35 cellular contexts compared by ENCODE assay signal in the genomic region with DNA sequence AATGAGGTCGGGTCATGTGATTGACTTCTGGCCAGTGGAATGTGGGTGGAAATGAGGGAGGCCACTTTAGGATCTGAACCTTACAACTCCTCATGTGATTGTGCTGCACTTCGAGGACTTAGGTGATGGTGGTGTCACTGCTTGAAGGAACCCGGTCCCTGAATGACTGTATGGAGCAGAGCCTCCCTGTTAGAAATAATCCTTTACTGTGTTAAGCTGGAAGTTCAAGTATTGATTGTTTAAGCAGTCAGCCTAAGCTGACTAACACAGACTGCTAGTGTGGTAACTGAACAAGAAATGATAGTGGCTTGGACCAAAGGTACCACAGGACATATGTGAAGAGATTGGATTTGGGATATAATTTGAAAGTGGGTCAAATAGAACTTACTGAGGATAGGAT.
"Had no signal": no experiment of that assay in that cellular context is flagged by ENCODE, and none has a peak within 500 bp of the region (broad histone marks: within the 10 kb centered on the region; RNA-seq: fewer than 3 reads in every experiment).

No MANE protein-coding gene starts in this region.

- H3K9me3 ChIP-seq: SJCRH30, SK-N-SH had no signal

- DNase-seq: activated CD4-positive, alpha-beta memory T cell treated with anti-CD3 and anti-CD28 coated beads, Interleukin-2, amount 10 ng/mL, durations not matched to agents 7 days and 5 days; activated CD4-positive, alpha-beta T cell treated with anti-CD3 and anti-CD28 coated beads for 1 hour; activated CD4-positive, alpha-beta T cell treated with anti-CD3 and anti-CD28 coated beads for 48 hours; activated CD4-positive, CD25-positive, alpha-beta regulatory T cell; activated CD8-positive, alpha-beta memory T cell treated with anti-CD3 and anti-CD28 coated beads for 24 hours; activated CD8-positive, alpha-beta memory T cell treated with anti-CD3 and anti-CD28 coated beads, Interleukin-2, amount 10 ng/mL, durations not matched to agents 7 days and 5 days; activated CD8-positive, alpha-beta memory T cell treated with anti-CD3 and anti-CD28 coated beads, Interleukin-2, amount 50 U/mL, for 48 hours; activated effector memory CD4-positive, alpha-beta T cell treated with anti-CD3 and anti-CD28 coated beads, Interleukin-2, amount 50 U/mL, for 16 hours; activated naive CD4-positive, alpha-beta T cell; activated naive CD4-positive, alpha-beta T cell treated with anti-CD3 and anti-CD28 coated beads, Interleukin-2, amount 50 U/mL, for 16 hours; activated naive CD8-positive, alpha-beta T cell treated with anti-CD3 and anti-CD28 coated beads for 36 hours; activated T-cell treated with anti-CD3 and anti-CD28 coated beads, Interleukin-2, amount 50 U/mL, for 48 hours; amniotic stem cell; aorta; brain microvascular endothelial cell; NCI-H1092 treated with DMSO at 0.1 percent for 48 hours; NCI-H1417; NCI-H146; NCI-H187; NCI-H2029 treated with DMSO at 0.1 percent for 48 hours; NCI-H2107; NCI-H2171; NCI-H510A treated with DMSO at 0.1 percent for 48 hours; NCI-H526 treated with DMSO at 0.1 percent for 48 hours; NCI-H774; SHP77; SJCRH30; SK-N-SH; T-helper 1 cell; T-helper 2 cell; T-helper 9 cell had no signal

- H3K9me3 Mint-ChIP-seq: activated CD4-positive, alpha-beta memory T cell treated with anti-CD3 and anti-CD28 coated beads, Interleukin-2, amount 10 ng/mL, durations not matched to agents 7 days and 5 days; activated naive CD8-positive, alpha-beta T cell treated with anti-CD3 and anti-CD28 coated beads for 36 hours; central memory CD8-positive, alpha-beta T cell had no signal

- H3K36me3 Mint-ChIP-seq: activated CD8-positive, alpha-beta memory T cell treated with anti-CD3 and anti-CD28 coated beads, Interleukin-2, amount 10 ng/mL, durations not matched to agents 7 days and 5 days; activated naive CD8-positive, alpha-beta T cell treated with anti-CD3 and anti-CD28 coated beads for 36 hours had no signal

- H3K4me3 Mint-ChIP-seq: activated CD4-positive, alpha-beta memory T cell treated with anti-CD3 and anti-CD28 coated beads, Interleukin-2, amount 10 ng/mL, durations not matched to agents 7 days and 5 days; activated CD8-positive, alpha-beta memory T cell treated with anti-CD3 and anti-CD28 coated beads, Interleukin-2, amount 10 ng/mL, durations not matched to agents 7 days and 5 days; activated naive CD8-positive, alpha-beta T cell treated with anti-CD3 and anti-CD28 coated beads for 36 hours; central memory CD8-positive, alpha-beta T cell had no signal

- H3K27me3 ChIP-seq: brain microvascular endothelial cell, cardiac muscle cell, SJCRH30 had no signal

- H3K4me3 ChIP-seq: cardiac muscle cell, SJCRH30 had no signal

- H3K27ac ChIP-seq: brain microvascular endothelial cell, cardiac muscle cell, SJCRH30, VCaP had no signal

- H3K4me1 Mint-ChIP-seq: activated CD4-positive, alpha-beta memory T cell treated with anti-CD3 and anti-CD28 coated beads, Interleukin-2, amount 10 ng/mL, durations not matched to agents 7 days and 5 days; activated CD8-positive, alpha-beta memory T cell treated with anti-CD3 and anti-CD28 coated beads, Interleukin-2, amount 10 ng/mL, durations not matched to agents 7 days and 5 days; activated naive CD8-positive, alpha-beta T cell treated with anti-CD3 and anti-CD28 coated beads for 36 hours; central memory CD8-positive, alpha-beta T cell had no signal

- H3K36me3 ChIP-seq: brain microvascular endothelial cell, cardiac muscle cell, SJCRH30 had no signal

- H3K27ac Mint-ChIP-seq: activated CD4-positive, alpha-beta memory T cell treated with anti-CD3 and anti-CD28 coated beads, Interleukin-2, amount 10 ng/mL, durations not matched to agents 7 days and 5 days; activated CD8-positive, alpha-beta memory T cell treated with anti-CD3 and anti-CD28 coated beads, Interleukin-2, amount 10 ng/mL, durations not matched to agents 7 days and 5 days; activated naive CD8-positive, alpha-beta T cell treated with anti-CD3 and anti-CD28 coated beads for 36 hours had no signal

- H3K27me3 Mint-ChIP-seq: activated CD4-positive, alpha-beta memory T cell treated with anti-CD3 and anti-CD28 coated beads, Interleukin-2, amount 10 ng/mL, durations not matched to agents 7 days and 5 days; activated CD8-positive, alpha-beta memory T cell treated with anti-CD3 and anti-CD28 coated beads, Interleukin-2, amount 10 ng/mL, durations not matched to agents 7 days and 5 days; central memory CD8-positive, alpha-beta T cell had no signal

- H3K4me1 ChIP-seq: SJCRH30 had no signal

- H3K4me2 ChIP-seq: SK-N-SH had no signal

- ATAC-seq: activated CD8-positive, alpha-beta memory T cell treated with anti-CD3 and anti-CD28 coated beads, Interleukin-2, amount 10 ng/mL, durations not matched to agents 7 days and 5 days; Panc1 had no signal

- H3K9ac ChIP-seq: SK-N-SH had no signal
